ENCODE assay signal across 2 cellular contexts in genomic region chr11:69637601-69637955, GRCh38.
TF ChIP-seq lines count a peak whose summit lies in the region.

No MANE protein-coding gene starts in this region.

TF ChIP-seq in IMR-90, 13 proteins besides CTCF, POLR2A, EP300 and RAD21:
- no peak for TF ChIP-seq FOS (IDR thresholded peaks at IDR 0.05; ENCODE audit: low read depth, low read length)
- TF ChIP-seq RCOR1 (IDR thresholded peaks at IDR 0.05; ENCODE audit: insufficient replicate concordance, low read length): no peak
- no peak for TF ChIP-seq CEBPB (IDR thresholded peaks at IDR 0.05; ENCODE audit: low read depth, low read length)
- no peak for TF ChIP-seq NFE2L2 (IDR thresholded peaks at IDR 0.05; ENCODE audit: low read depth, low read length)
- no peak for TF ChIP-seq SMC3 (IDR thresholded peaks at IDR 0.05; ENCODE audit: low read depth, low read length)
TF ChIP-seq in IMR-90: peak in this region for 0.

TF ChIP-seq in endothelial cell of umbilical vein, 7 proteins besides CTCF, POLR2A, EP300 and RAD21:
- TF ChIP-seq EZH2 (IDR thresholded peaks at IDR 0.05; ENCODE audit: borderline replicate concordance, low read depth, low read length, severe bottlenecking) (no peak), MAX (IDR thresholded peaks at IDR 0.05; ENCODE audit: insufficient read depth, insufficient read length) (no peak), POLR2AphosphoS5 (IDR thresholded peaks at IDR 0.05; ENCODE audit: insufficient read depth, low read depth, low read length) (no peak), FOS (IDR thresholded peaks at IDR 0.05; ENCODE audit: borderline replicate concordance, insufficient read depth, low read length) (no peak), MYC (IDR thresholded peaks at IDR 0.05; ENCODE audit: low read depth, low read length) (no peak), JUN (IDR thresholded peaks at IDR 0.05; ENCODE audit: borderline replicate concordance, insufficient read depth, insufficient read length, low read depth) (no peak), GATA2 (IDR thresholded peaks at IDR 0.05; ENCODE audit: insufficient read depth, insufficient read length, low read depth, low read length) (no peak)
